Comparison of ENCODE assay signal across 8 cellular contexts in the genomic region with DNA sequence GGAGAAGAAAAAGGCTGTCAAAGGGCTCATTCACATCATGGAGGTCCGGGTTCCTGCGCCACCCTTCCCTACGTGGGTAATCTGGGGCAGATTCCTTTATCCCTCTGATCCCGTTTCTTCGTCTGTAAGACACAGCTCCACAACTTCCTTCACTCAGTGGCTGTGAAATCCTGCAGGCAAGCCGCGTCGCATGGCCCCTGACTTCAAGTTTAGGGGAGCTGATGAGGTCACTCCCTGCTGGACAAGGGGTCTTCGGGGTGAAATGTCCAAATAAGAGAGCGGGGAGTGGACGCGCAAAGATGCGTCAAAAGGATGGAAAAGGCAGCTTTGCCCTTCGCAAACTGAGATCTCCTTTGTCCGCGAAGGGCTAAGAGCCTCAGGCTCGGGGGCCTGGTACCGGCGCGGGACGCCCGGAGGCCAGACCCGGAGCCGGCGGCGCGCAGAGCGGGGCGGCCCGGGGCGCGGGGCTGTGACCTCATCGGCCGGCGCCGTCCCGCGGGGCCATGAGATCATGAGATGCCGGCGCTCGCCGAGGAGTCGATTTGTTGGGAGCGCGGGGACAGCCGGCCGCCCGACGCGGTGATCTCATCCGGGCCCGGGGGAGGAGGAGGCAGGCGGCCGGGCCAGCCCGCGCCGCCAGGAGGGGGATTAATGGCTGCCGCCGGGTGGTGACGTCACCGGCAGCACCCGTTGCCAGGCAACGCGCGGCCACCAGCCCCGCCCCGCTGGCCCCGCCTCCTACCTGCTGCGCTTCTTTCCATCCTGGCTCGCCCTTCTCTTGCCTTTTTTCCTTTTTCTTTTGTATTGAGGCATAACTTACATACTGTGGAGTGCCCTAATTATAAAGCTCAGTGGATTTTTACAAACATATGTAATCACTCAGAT.
DNase-seq lines count a peak whose midpoint lies in the region; ATAC-seq and TF ChIP-seq lines count a peak whose summit lies in the region.

No MANE protein-coding gene starts in this region.

- CTCF ChIA-PET in activated CD8-positive, alpha-beta T cell treated with anti-CD3 and anti-CD28 coated beads for 36 hours (lab: Charles Lee), result no interaction called here

- H3K4me1 Mint-ChIP-seq in CD4-positive, CD25-positive, alpha-beta regulatory T cell, result peaks cover 9 to 24% (median 15%) of the 10 kb centered on the region in 4 donors
- peaks cover 16% of the 10 kb centered on the region for H3K4me1 Mint-ChIP-seq in activated CD8-positive, alpha-beta T cell treated with anti-CD3 and anti-CD28 coated beads for 36 hours (ENCODE audit: low read depth)

- no peak for TF ChIP-seq CTCF in activated CD8-positive, alpha-beta T cell treated with anti-CD3 and anti-CD28 coated beads for 36 hours (IDR thresholded peaks at IDR 0.05)
- TF ChIP-seq CTCF in lung (IDR thresholded peaks at IDR 0.05; ENCODE audit: control extremely low read depth, extremely low read depth), result no peak

- H3K36me3 ChIP-seq in CD4-positive, CD25-positive, alpha-beta regulatory T cell (ENCODE audit: control insufficient read depth, insufficient read depth, low read length), result no peaks in the 10 kb centered on the region
- no peaks in the 10 kb centered on the region for H3K36me3 ChIP-seq in lung (ENCODE audit: control insufficient read depth in 2 of 2, insufficient read depth in 2 of 2, low read length in 2 of 2)

- H3K27me3 Mint-ChIP-seq in CD4-positive, CD25-positive, alpha-beta regulatory T cell, result no peaks in the 10 kb centered on the region
- no peaks in the 10 kb centered on the region for H3K27me3 Mint-ChIP-seq in activated CD8-positive, alpha-beta T cell treated with anti-CD3 and anti-CD28 coated beads for 36 hours

- peak overlapping the region; percentile 95 to 98 (median 96) for H3K4me3 Mint-ChIP-seq in CD4-positive, CD25-positive, alpha-beta regulatory T cell
- peak overlapping the region; percentile 94 for H3K4me3 Mint-ChIP-seq in activated CD8-positive, alpha-beta T cell treated with anti-CD3 and anti-CD28 coated beads for 36 hours

- H3K27me3 ChIP-seq in CD4-positive, CD25-positive, alpha-beta regulatory T cell (ENCODE audit: control insufficient read depth, insufficient read depth, low read length), result no peaks in the 10 kb centered on the region
- H3K27me3 ChIP-seq in lung (ENCODE audit: control insufficient read depth, insufficient read depth), result no peaks in the 10 kb centered on the region

- intact Hi-C loops in activated CD8-positive, alpha-beta T cell treated with anti-CD3 and anti-CD28 coated beads for 36 hours (cut with micrococcal nuclease), result loop anchor here (5.0 kb wide), 1 partner anchor 82 kb away; a partner anchor contains a TSS

- peaks cover 16% of the 10 kb centered on the region for H3K4me1 ChIP-seq in CD4-positive, CD25-positive, alpha-beta regulatory T cell (ENCODE audit: control insufficient read depth, insufficient read depth, low read length, poor library complexity, severe bottlenecking)
- H3K4me1 ChIP-seq in lung (ENCODE audit: control insufficient read depth in 2 of 2, insufficient read depth in 2 of 2, low read length in 2 of 2), result no peaks in the 10 kb centered on the region

- H3K27ac ChIP-seq in CD4-positive, CD25-positive, alpha-beta regulatory T cell (ENCODE audit: insufficient read depth, low read length, poor library complexity, severe bottlenecking), result peak overlapping the region; percentile 90
- peak overlapping the region; percentile 92 to 97 for H3K27ac ChIP-seq in lung (ENCODE audit: low read depth in 1 of 2, low read length in 1 of 2)

- peaks cover 3% of the 10 kb centered on the region for H3K36me3 Mint-ChIP-seq in CD4-positive, CD25-positive, alpha-beta regulatory T cell
- no peaks in the 10 kb centered on the region for H3K36me3 Mint-ChIP-seq in activated CD8-positive, alpha-beta T cell treated with anti-CD3 and anti-CD28 coated beads for 36 hours (ENCODE audit: low read depth)

- peak overlapping the region; percentile 90 for H3K4me3 ChIP-seq in CD4-positive, CD25-positive, alpha-beta regulatory T cell (ENCODE audit: low read depth, low read length)
- peak overlapping the region; percentile 77 for H3K4me3 ChIP-seq in lung

- H3K9me3 Mint-ChIP-seq in CD4-positive, CD25-positive, alpha-beta regulatory T cell, result peaks cover 0 to 2% (median 0%) of the 10 kb centered on the region in 7 donors
- H3K9me3 Mint-ChIP-seq in activated CD8-positive, alpha-beta T cell treated with anti-CD3 and anti-CD28 coated beads for 36 hours, result no peaks in the 10 kb centered on the region

- 0 to 1% methylated on average over 54 to 70 of the region's 70 CpGs for WGBS in lung, 2 donors

- peak overlapping the region; percentile 95 to 99 (median 98) for H3K27ac Mint-ChIP-seq in CD4-positive, CD25-positive, alpha-beta regulatory T cell
- H3K27ac Mint-ChIP-seq in activated CD8-positive, alpha-beta T cell treated with anti-CD3 and anti-CD28 coated beads for 36 hours, result peak overlapping the region; percentile 95

- H3K9me3 ChIP-seq in CD4-positive, CD25-positive, alpha-beta regulatory T cell (ENCODE audit: control insufficient read depth in 2 of 2, low read length in 2 of 2), result no peaks in the 10 kb centered on the region
- no peaks in the 10 kb centered on the region for H3K9me3 ChIP-seq in lung (ENCODE audit: control insufficient read depth in 2 of 2, insufficient read depth in 1 of 2, low read length in 1 of 2)

- peak; percentile 84 to 93 for ATAC-seq in CD4-positive, CD25-positive, alpha-beta regulatory T cell (ENCODE audit: low read depth in 2 of 2)
- ATAC-seq in GM19397 (IDR thresholded peaks at IDR 0.05; ENCODE audit: unreplicated experiment) (peak; percentile 85), HG03565 (IDR thresholded peaks at IDR 0.05; ENCODE audit: unreplicated experiment) (peak; percentile 79), lung (ENCODE audit: insufficient read depth, low FRiP score) (peak; percentile 91)
- peak; percentile 95 for ATAC-seq in activated CD8-positive, alpha-beta T cell treated with anti-CD3 and anti-CD28 coated beads for 36 hours

- DNase-seq in CD4-positive, CD25-positive, alpha-beta regulatory T cell, result peak; percentile 87 to 91 (median 91)
- DNase-seq in NCI-H774 (lab: John Stamatoyannopoulos, UW) (peak; percentile 94), ecto neural progenitor cell (ENCODE audit: low spot score) (peak; percentile 98), lung (ENCODE audit: low spot score) (peak; percentile 85)
- peak; percentile 90 for DNase-seq in activated CD8-positive, alpha-beta T cell treated with anti-CD3 and anti-CD28 coated beads for 36 hours
- peak; percentile 76 to 86 (median 78) for DNase-seq in stimulated activated CD4-positive, alpha-beta T cell treated with anti-CD3 and anti-CD28 coated beads, TNF-alpha, amount 100 ng/mL, for 24 hours (ENCODE audit: low read depth in 3 of 3)

- POLR2A ChIA-PET in activated CD8-positive, alpha-beta T cell treated with anti-CD3 and anti-CD28 coated beads for 36 hours (lab: Charles Lee), result interaction anchor here (0.6 to 1.2 kb wide), 3 partner anchors 14 to 280 kb away, joined by 3 to 4 read pairs (median 3); a partner anchor contains a TSS

Comparison
In these comparisons a context has a peak if more than half of its experiments do, and no peak if none do; other contexts are left out.
1. Peak in every context shown above with its lines: DNase-seq, ATAC-seq, H3K4me3 ChIP-seq and H3K27ac ChIP-seq.